In the genomic region with DNA sequence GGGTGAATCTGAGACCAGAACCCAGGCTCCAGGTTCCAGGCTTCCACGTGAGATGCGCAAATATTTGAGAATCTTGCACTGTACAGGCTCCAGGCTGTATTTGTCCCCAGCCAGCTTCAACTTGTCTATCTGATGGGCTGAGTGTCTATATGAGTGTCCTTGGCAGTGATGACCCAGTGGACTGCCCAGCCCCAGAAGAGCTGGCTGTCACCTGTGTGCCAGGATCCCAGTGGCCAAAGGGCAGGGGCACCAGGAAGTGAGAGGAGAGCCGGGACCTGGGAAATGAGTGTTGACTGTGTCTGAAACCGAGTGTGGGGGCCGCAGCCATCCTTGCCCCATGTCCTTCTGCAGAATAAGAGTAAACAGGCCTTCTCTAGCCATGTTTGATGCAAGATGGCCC, we compare ENCODE assay signal across 18 cellular contexts.
"Had no signal": no experiment of that assay in that cellular context is flagged by ENCODE, and none has a peak within 500 bp of the region (broad histone marks: within the 10 kb centered on the region; RNA-seq: fewer than 3 reads in every experiment).

No MANE protein-coding gene starts in this region.

- H3K4me3 ChIP-seq: adrenal gland, ascending aorta, lower lobe of right lung, tibial artery had no signal

- H3K9me3 ChIP-seq: adrenal gland, ascending aorta, lower lobe of right lung, tibial artery had no signal

- ATAC-seq: activated naive CD4-positive, alpha-beta T cell treated with anti-CD3 and anti-CD28 coated beads, Interleukin-2, amount 50 U/mL, for 72 hours; activated T-helper 17 cell treated with anti-CD3 and anti-CD28 coated beads, Interleukin-2, amount 50 U/mL, for 72 hours; effector memory CD8-positive, alpha-beta T cell; esophagus mucosa; lower lobe of right lung; naive thymus-derived CD4-positive, alpha-beta T cell; stimulated activated naive CD8-positive, alpha-beta T cell treated with anti-CD3 and anti-CD28 coated beads, Interleukin-15, Interleukin-2, amounts not matched to agents 100 U/mL and 50 U/mL, for 24 hours had no signal

- H3K27me3 ChIP-seq: adrenal gland, ascending aorta, brain microvascular endothelial cell, tibial artery had no signal

- H3K27ac ChIP-seq: ascending aorta, brain microvascular endothelial cell, lower lobe of right lung, tibial artery had no signal

- H3K36me3 ChIP-seq: brain microvascular endothelial cell, WERI-Rb-1 had no signal

- DNase-seq: activated CD4-positive, alpha-beta T cell treated with anti-CD3 and anti-CD28 coated beads for 1 hour; activated T-cell treated with anti-CD3 and anti-CD28 coated beads, Interleukin-2, amount 50 U/mL, for 24 hours; brain microvascular endothelial cell; central memory CD4-positive, alpha-beta T cell; effector memory CD8-positive, alpha-beta T cell; foreskin melanocyte; hippocampal formation; lower lobe of right lung; naive thymus-derived CD4-positive, alpha-beta T cell; stimulated activated CD4-positive, alpha-beta T cell treated with anti-CD3 and anti-CD28 coated beads, Interleukin-4, amount 100 ng/mL, for 24 hours; stimulated activated naive CD8-positive, alpha-beta T cell treated with anti-CD3 and anti-CD28 coated beads, Interleukin-15, Interleukin-2, amounts not matched to agents 100 U/mL and 50 U/mL, for 24 hours; tibial artery; WERI-Rb-1 had no signal

- H3K4me1 ChIP-seq: ascending aorta, tibial artery had no signal
